8 cellular contexts compared by ENCODE assay signal in the genomic region with DNA sequence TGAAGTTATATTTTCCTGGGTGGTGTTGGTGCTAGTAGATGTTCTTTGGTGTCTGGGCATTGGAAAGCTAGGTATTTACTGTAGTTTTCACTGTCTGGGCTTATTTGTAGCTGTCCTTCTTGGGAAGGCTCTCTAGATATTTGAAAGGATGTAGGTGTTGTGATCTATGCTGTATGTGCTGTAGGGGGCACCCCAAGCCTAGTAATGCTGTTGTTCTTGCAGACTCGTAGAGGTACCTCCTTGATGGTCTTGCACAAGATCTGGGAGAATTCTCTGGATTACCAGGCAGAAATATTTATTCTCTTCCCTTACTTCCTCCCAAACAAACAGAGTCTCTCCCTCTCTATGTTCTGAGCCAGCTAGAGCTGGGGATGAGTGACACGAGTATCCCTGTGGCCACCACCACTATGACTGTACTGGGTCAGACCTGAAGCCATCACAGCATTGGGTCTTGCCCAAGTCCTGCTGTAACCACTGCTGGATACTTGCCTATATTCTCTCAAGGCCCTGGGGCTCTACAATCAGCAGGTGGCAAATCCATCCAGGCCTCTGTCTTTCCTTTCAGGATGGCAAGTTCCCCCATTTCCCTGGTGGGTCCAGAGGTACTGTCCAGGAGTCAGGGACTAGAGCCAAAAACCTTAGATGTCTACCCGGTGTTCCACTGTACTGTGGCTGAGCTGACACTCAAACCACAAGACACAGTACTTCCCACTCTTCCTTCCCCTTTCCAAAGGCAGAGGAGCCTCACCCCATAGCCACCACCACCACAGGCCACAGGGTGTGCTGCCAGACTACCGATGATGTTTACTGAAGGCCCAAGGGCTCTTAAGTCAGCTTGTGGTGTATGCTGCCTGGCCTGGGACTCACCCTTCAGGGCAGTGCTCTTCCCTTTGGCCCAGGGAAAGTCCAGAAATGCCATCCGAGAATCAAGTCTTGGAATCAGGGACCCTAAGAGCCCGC.
DNase-seq lines count a peak whose midpoint lies in the region; ATAC-seq and TF ChIP-seq lines count a peak whose summit lies in the region.

No MANE protein-coding gene starts in this region.

- TF ChIP-seq POLR2A in gastrocnemius medialis (IDR thresholded peaks at IDR 0.05): no peak

- no peak for ATAC-seq in gastrocnemius medialis
- ATAC-seq in HG02973 (IDR thresholded peaks at IDR 0.05; ENCODE audit: unreplicated experiment): no peak

- in situ Hi-C loops in gastrocnemius medialis (cut with MboI; ENCODE audit: low sequenced_read_pairs in 4 of 4): no loop called here

- H3K27ac ChIP-seq in gastrocnemius medialis: no peak overlapping the region

- no peaks in the 10 kb centered on the region for H3K4me1 ChIP-seq in gastrocnemius medialis

- no peak overlapping the region for H3K4me3 ChIP-seq in gastrocnemius medialis

- H3K27me3 ChIP-seq in gastrocnemius medialis: no peaks in the 10 kb centered on the region

- peak; percentile 9 for DNase-seq in NK-92 treated with Interleukin-12 subunit alpha and Interleukin-12 subunit beta, amount 100 ng/mL, for 24 hours (lab: John Stamatoyannopoulos, UW)
- no peak for DNase-seq in NK-92 (lab: John Stamatoyannopoulos, UW; ENCODE audit: unreplicated experiment)
- peak; percentile 30 to 69 for DNase-seq in NCI-H526 (lab: John Stamatoyannopoulos, UW)
- DNase-seq in activated T-cell treated with anti-CD3 and anti-CD28 coated beads for 4 hours: peak; percentile 11
- peak in 31 of 42 donors; percentile 8 to 79 (median 41) for DNase-seq in head of caudate nucleus
- DNase-seq in stimulated activated CD4-positive, alpha-beta T cell treated with anti-CD3 and anti-CD28 coated beads, Interleukin-1b, Interleukin-23, amount 100 ng/mL, for 48 hours: peak; percentile 16
- no peak for DNase-seq in gastrocnemius medialis

- no peaks in the 10 kb centered on the region for H3K36me3 ChIP-seq in gastrocnemius medialis

- intact Hi-C loops in head of caudate nucleus (cut with DNase I): no loop called here
- intact Hi-C loops in gastrocnemius medialis (cut with DNase I; ENCODE audit: low total_unique reads): no loop called here

- H3K9me3 ChIP-seq in gastrocnemius medialis: no peaks in the 10 kb centered on the region

- no peak for TF ChIP-seq CTCF in gastrocnemius medialis (IDR thresholded peaks at IDR 0.05 in 4 of 5, conservative IDR thresholded peaks at IDR 0.05 in 1 of 5)

Comparison
In these comparisons a context has a peak if more than half of its experiments do, and no peak if none do; other contexts are left out.
1. DNase-seq: peak in NK-92 treated with Interleukin-12 subunit alpha and Interleukin-12 subunit beta, amount 100 ng/mL, for 24 hours (single experiment), NCI-H526 (2 of 2), activated T-cell treated with anti-CD3 and anti-CD28 coated beads for 4 hours (single experiment), head of caudate nucleus (31 of 42) and stimulated activated CD4-positive, alpha-beta T cell treated with anti-CD3 and anti-CD28 coated beads, Interleukin-1b, Interleukin-23, amount 100 ng/mL, for 48 hours (single experiment); none in NK-92 (single experiment) and gastrocnemius medialis (0 of 2).